ENCODE assay signal across 1 cellular context in the genomic region with DNA sequence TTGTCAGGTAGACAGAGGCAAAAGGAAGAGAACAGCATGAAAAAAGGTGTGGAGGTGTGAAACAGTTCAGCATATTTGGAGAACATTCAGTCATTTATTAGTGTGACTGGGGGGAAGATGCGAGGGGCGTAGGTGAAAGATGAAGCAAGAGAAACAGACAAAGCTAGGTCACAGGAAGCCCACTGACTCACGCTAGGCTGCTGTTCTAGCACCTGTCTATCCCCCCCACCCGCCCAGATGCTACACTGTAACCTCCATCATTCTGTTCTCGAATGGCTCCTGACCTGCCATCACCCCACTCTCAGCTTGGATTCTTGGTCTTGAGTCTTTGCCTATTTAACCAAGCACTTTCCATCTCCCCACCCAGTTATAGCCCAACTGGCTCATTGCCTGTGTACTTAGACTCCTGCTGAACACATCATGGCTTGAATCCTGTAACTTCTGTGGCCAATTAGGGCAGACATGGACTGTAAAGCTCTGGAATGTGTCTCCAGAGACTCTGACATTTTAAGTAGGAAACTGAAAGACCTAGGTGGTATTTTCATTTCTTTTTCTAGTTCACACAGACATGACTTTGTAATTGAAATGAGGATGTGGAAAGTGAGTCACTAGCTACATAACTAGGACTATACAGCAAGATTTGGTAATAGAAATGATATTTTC.
TF ChIP-seq lines count a peak whose summit lies in the region.

No MANE protein-coding gene starts in this region.

TF ChIP-seq in SK-N-SH, 30 proteins besides CTCF, POLR2A, EP300 and RAD21 (continued from another document):
- TF ChIP-seq MEF2A (IDR thresholded peaks at IDR 0.05; ENCODE audit: borderline replicate concordance, low read depth): no peak
- no peak for TF ChIP-seq RCOR1 (IDR thresholded peaks at IDR 0.05; ENCODE audit: low read length)
- TF ChIP-seq YY1 (IDR thresholded peaks at IDR 0.05; ENCODE audit: low read depth): no peak
- TF ChIP-seq SMC3 (IDR thresholded peaks at IDR 0.05; ENCODE audit: low read depth, low read length): no peak
- TF ChIP-seq CHD2 (IDR thresholded peaks at IDR 0.05; ENCODE audit: low read length, partially characterized antibody): no peak
- TF ChIP-seq GATA2 (CRISPR knock-in tag; IDR thresholded peaks at IDR 0.05): no peak
- no peak for TF ChIP-seq ELF1 (IDR thresholded peaks at IDR 0.05)
- peak; percentile 95 for TF ChIP-seq TCF12 (IDR thresholded peaks at IDR 0.05)
- TF ChIP-seq FOXJ3 (CRISPR knock-in tag; IDR thresholded peaks at IDR 0.05): no peak
- TF ChIP-seq MAX (IDR thresholded peaks at IDR 0.05; ENCODE audit: low read depth): no peak
- TF ChIP-seq, protein P1, sequence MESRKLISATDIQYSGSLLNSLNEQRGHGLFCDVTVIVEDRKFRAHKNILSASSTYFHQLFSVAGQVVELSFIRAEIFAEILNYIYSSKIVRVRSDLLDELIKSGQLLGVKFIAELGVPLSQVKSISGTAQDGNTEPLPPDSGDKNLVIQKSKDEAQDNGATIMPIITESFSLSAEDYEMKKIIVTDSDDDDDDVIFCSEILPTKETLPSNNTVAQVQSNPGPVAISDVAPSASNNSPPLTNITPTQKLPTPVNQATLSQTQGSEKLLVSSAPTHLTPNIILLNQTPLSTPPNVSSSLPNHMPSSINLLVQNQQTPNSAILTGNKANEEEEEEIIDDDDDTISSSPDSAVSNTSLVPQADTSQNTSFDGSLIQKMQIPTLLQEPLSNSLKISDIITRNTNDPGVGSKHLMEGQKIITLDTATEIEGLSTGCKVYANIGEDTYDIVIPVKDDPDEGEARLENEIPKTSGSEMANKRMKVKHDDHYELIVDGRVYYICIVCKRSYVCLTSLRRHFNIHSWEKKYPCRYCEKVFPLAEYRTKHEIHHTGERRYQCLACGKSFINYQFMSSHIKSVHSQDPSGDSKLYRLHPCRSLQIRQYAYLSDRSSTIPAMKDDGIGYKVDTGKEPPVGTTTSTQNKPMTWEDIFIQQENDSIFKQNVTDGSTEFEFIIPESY (IDR thresholded peaks at IDR 0.05; ENCODE audit: borderline replicate concordance, low read depth): no peak
- peak; percentile 59; the same call in 1 of the 2 replicates for TF ChIP-seq POLR2AphosphoS5 (IDR thresholded peaks at IDR 0.05; ENCODE audit: low read depth, low read length)
- no peak for TF ChIP-seq RXRA (IDR thresholded peaks at IDR 0.05; ENCODE audit: borderline replicate concordance, low read depth)
- TF ChIP-seq, protein P2, sequence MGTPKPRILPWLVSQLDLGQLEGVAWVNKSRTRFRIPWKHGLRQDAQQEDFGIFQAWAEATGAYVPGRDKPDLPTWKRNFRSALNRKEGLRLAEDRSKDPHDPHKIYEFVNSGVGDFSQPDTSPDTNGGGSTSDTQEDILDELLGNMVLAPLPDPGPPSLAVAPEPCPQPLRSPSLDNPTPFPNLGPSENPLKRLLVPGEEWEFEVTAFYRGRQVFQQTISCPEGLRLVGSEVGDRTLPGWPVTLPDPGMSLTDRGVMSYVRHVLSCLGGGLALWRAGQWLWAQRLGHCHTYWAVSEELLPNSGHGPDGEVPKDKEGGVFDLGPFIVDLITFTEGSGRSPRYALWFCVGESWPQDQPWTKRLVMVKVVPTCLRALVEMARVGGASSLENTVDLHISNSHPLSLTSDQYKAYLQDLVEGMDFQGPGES (IDR thresholded peaks at IDR 0.05; ENCODE audit: low read depth, low read length): no peak
- TF ChIP-seq GABPA (IDR thresholded peaks at IDR 0.05; ENCODE audit: low read depth): no peak
- TF ChIP-seq RFX5 (IDR thresholded peaks at IDR 0.05; ENCODE audit: low read length): no peak
- TF ChIP-seq USF1 (IDR thresholded peaks at IDR 0.05; ENCODE audit: borderline replicate concordance, low read depth): no peak
- TF ChIP-seq FOXM1 (IDR thresholded peaks at IDR 0.05; ENCODE audit: low read depth): no peak
- peak; percentile 60 for TF ChIP-seq JUND (IDR thresholded peaks at IDR 0.05)
TF ChIP-seq in SK-N-SH: peak in this region for 7.
